In genomic region chr13:24161010-24161775, GRCh38 we compare ENCODE assay signal across 8 cellular contexts. TPM values are rescaled to one million over a fixed set of nuclear protein-coding genes. Genes with fewer than 3 reads are reported as not detected.
DNase-seq lines count a peak whose midpoint lies in the region; ATAC-seq and TF ChIP-seq lines count a peak whose summit lies in the region.

No MANE protein-coding gene starts in this region.

- no peaks in the 10 kb centered on the region for H3K9me3 ChIP-seq in CD8-positive, alpha-beta memory T cell (ENCODE audit: low read length)

- TF ChIP-seq CTCF in WI38 (IDR thresholded peaks at IDR 0.05; ENCODE audit: low read depth, low read length): no peak
- TF ChIP-seq CTCF in chondrocyte (IDR thresholded peaks at IDR 0.05): no peak
- TF ChIP-seq CTCF in lower leg skin (IDR thresholded peaks at IDR 0.05): no peak

- peak; percentile 28 for ATAC-seq in GM21367 (IDR thresholded peaks at IDR 0.05; ENCODE audit: unreplicated experiment)

- CTCF ChIA-PET in CD8-positive, alpha-beta memory T cell (lab: Charles Lee): interaction anchor here (1.0 to 1.9 kb wide), 4 partner anchors 9 to 108 kb away, joined by 3 to 4 read pairs (median 4); no protein-coding TSS in a partner anchor

- H3K4me1 Mint-ChIP-seq in CD8-positive, alpha-beta memory T cell: peaks cover 14 to 19% (median 15%) of the 10 kb centered on the region in 3 donors
- peaks cover 28% of the 10 kb centered on the region for H3K4me1 Mint-ChIP-seq in chondrocyte (ENCODE audit: low read depth)

- peaks cover 6% of the 10 kb centered on the region for H3K27me3 ChIP-seq in CD8-positive, alpha-beta memory T cell (ENCODE audit: insufficient read depth, low read length, poor library complexity, severe bottlenecking)

- no peak for TF ChIP-seq POLR2A in lower leg skin (IDR thresholded peaks at IDR 0.05)

- POLR2A ChIA-PET in CD8-positive, alpha-beta memory T cell (lab: Charles Lee): interaction anchor here (1.0 kb wide), 1 partner anchor 181 kb away, joined by 4 read pairs; no protein-coding TSS in a partner anchor

- peak overlapping the region; percentile 76 for H3K4me3 ChIP-seq in CD8-positive, alpha-beta memory T cell (ENCODE audit: low read length)
- H3K4me3 ChIP-seq in WI38 (ENCODE audit: low read depth, low read length) (peak overlapping the region; percentile 77), lower leg skin (ENCODE audit: low read depth, poor library complexity, severe bottlenecking) (peak overlapping the region; percentile 78)

- H3K36me3 ChIP-seq in CD8-positive, alpha-beta memory T cell (ENCODE audit: insufficient read depth, low read length): no peaks in the 10 kb centered on the region

- H3K4me3 Mint-ChIP-seq in CD8-positive, alpha-beta memory T cell: peak overlapping the region; percentile 83 to 92 (median 85)
- peak overlapping the region; percentile 78 for H3K4me3 Mint-ChIP-seq in chondrocyte (ENCODE audit: unreplicated experiment)

- H3K9me3 Mint-ChIP-seq in CD8-positive, alpha-beta memory T cell: no peaks in the 10 kb centered on the region
- no peaks in the 10 kb centered on the region for H3K9me3 Mint-ChIP-seq in chondrocyte (ENCODE audit: low read depth)

- H3K27ac ChIP-seq in CD8-positive, alpha-beta memory T cell (ENCODE audit: low read depth, low read length): no peak overlapping the region

- H3K27me3 Mint-ChIP-seq in CD8-positive, alpha-beta memory T cell: no peaks in the 10 kb centered on the region
- peaks cover 4% of the 10 kb centered on the region for H3K27me3 Mint-ChIP-seq in chondrocyte (ENCODE audit: low read depth)

- H3K27ac Mint-ChIP-seq in CD8-positive, alpha-beta memory T cell: peak overlapping the region in 4 of 8 donors; percentile 17 to 80 (median 58)
- no peak overlapping the region for H3K27ac Mint-ChIP-seq in chondrocyte (ENCODE audit: unreplicated experiment)

- DNase-seq in CD8-positive, alpha-beta memory T cell: peak; percentile 14 to 61 (median 33)
- DNase-seq in HuH-7 (ENCODE audit: low spot score) (peak; percentile 55), chondrocyte (ENCODE audit: low spot score) (no peak), lower leg skin (ENCODE audit: low spot score in 2 of 2) (peak in 1 of 2 donors; percentile 88), GF-D8 (lab: John Stamatoyannopoulos, UW) (no peak)
- DNase-seq in stimulated activated CD8-positive, alpha-beta memory T cell treated with anti-CD3 and anti-CD28 coated beads, Interleukin-12 subunit alpha, Interleukin-12 subunit beta, amount 100 ng/mL, for 24 hours (ENCODE audit: extremely low read depth): peak; percentile 12

- H3K36me3 Mint-ChIP-seq in CD8-positive, alpha-beta memory T cell: peaks cover 0 to 4% (median 2%) of the 10 kb centered on the region in 3 donors
- no peaks in the 10 kb centered on the region for H3K36me3 Mint-ChIP-seq in chondrocyte (ENCODE audit: low read depth)

- intact Hi-C loops in lower leg skin (cut with DNase I; ENCODE audit: low total_unique reads): no loop called here

- WGBS in lower leg skin, 2 donors: 0% methylated on average over 6 to 36 of the region's 43 CpGs

- peaks cover 12% of the 10 kb centered on the region for H3K4me1 ChIP-seq in CD8-positive, alpha-beta memory T cell (ENCODE audit: insufficient read depth, low read length)

RNA-seq across cellular contexts. Expression of gene SPATA13, which starts 0.7 kb away (rescaled TPM):
- total RNA-seq in CD8-positive, alpha-beta memory T cell: 10 to 100 TPM; 60.7 to 65.1 TPM
- 97.8 TPM for polyA plus RNA-seq in CD8-positive, alpha-beta memory T cell
- 4.9 to 5.1 TPM (median 4.9 TPM) in 3 replicates for total RNA-seq in chondrocyte
- total RNA-seq in lower leg skin: 10 to 100 TPM; 30.6 to 78.3 (median 46.2) TPM

Comparison
In these comparisons a context has a peak if more than half of its experiments do, and no peak if none do; other contexts are left out.
1. DNase-seq: peak in CD8-positive, alpha-beta memory T cell (5 of 5), HuH-7 (single experiment) and stimulated activated CD8-positive, alpha-beta memory T cell treated with anti-CD3 and anti-CD28 coated beads, Interleukin-12 subunit alpha, Interleukin-12 subunit beta, amount 100 ng/mL, for 24 hours (single experiment); none in chondrocyte (single experiment) and GF-D8 (single experiment).
2. Peak in every context shown above with its lines, with median percentiles within 50 percentile points of each other: H3K4me3 ChIP-seq.